ENCODE assay signal across 8 cellular contexts in the genomic region with DNA sequence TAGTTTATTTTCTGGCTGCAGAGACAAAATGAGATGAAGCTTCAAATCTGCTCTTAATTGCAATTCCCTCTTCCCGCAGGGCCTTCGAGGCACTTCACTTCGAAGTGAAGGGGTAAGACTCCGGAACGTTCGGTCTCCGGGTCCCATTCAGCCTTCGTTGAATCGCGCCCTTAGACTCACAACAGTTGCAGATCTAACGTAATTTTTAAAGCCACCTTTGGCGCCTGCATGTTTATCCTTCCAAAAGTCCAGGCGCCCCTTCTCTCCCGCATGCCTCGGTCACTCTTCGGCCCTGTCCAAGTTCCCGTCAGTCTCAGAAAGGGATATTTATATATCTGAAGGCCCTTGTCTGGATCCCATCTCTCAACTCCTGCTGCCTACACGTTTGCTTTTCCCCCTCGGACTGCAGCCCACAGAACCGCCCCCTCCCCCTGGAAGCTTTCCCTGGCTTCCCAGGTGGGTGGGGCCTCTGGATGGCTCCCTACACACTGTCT. TPM values are rescaled to one million over a fixed set of nuclear protein-coding genes. Genes with fewer than 3 reads are reported as not detected.
DNase-seq lines count a peak whose midpoint lies in the region; ATAC-seq and TF ChIP-seq lines count a peak whose summit lies in the region.

No MANE protein-coding gene starts in this region.

- H3K27me3 ChIP-seq in BLaER1 = no peaks in the 10 kb centered on the region
- peaks cover 13% of the 10 kb centered on the region for H3K27me3 ChIP-seq in OCI-LY3 (ENCODE audit: low read depth, low read length)
- no peaks in the 10 kb centered on the region for H3K27me3 ChIP-seq in PC-9 (ENCODE audit: insufficient read depth, low read depth)

- POLR2A ChIA-PET in naive thymus-derived CD8-positive, alpha-beta T cell (lab: Charles Lee) = interaction anchor here (0.5 to 3.0 kb wide), 8 partner anchors 8 to 810 kb away, joined by 3 to 18 read pairs (median 10); partner anchors contain the start of genes CLN5, FBXL3 and SLAIN1
- POLR2A ChIA-PET in PC-9 (lab: Charles Lee; ENCODE audit: unreplicated experiment) = no interaction called here

- H2AFZ ChIP-seq in OCI-LY3 (ENCODE audit: low read depth, low read length) = peak overlapping the region; percentile 76
- no peak overlapping the region for H2AFZ ChIP-seq in PC-9

- BruUV-seq in PC-9 (replicated peaks; lab: Mats Ljungman, UMichigan) = no TSS peak

- TF ChIP-seq CTCF in OCI-LY3 (IDR thresholded peaks at IDR 0.05; ENCODE audit: low read depth, low read length) (no peak), endothelial cell (IDR thresholded peaks at IDR 0.05; ENCODE audit: unreplicated experiment) (no peak), PC-9 (conservative IDR thresholded peaks at IDR 0.05) (no peak)

- peak; percentile 12 for DNase-seq in endothelial cell (ENCODE audit: low spot score)
- no peak for DNase-seq in naive thymus-derived CD8-positive, alpha-beta T cell
- no peak for DNase-seq in NCI-H1436 (lab: John Stamatoyannopoulos, UW)
- no peak for DNase-seq in A172 (ENCODE audit: low spot score)
- DNase-seq in SIG-M5 (lab: John Stamatoyannopoulos, UW) = no peak
- no peak for DNase-seq in PC-9

- H3K9ac ChIP-seq in BLaER1 (peak overlapping the region; percentile 72; the same call in 1 of the 2 replicates), OCI-LY3 (ENCODE audit: low read length) (no peak overlapping the region)

- H3K27ac ChIP-seq in BLaER1 = no peak overlapping the region
- H3K27ac ChIP-seq in OCI-LY3 (ENCODE audit: low read length) = no peak overlapping the region
- no peak overlapping the region for H3K27ac ChIP-seq in PC-9

- H3K27ac Mint-ChIP-seq in endothelial cell (ENCODE audit: unreplicated experiment) = peak overlapping the region; percentile 28
- peak overlapping the region; percentile 33 to 92 (median 86) for H3K27ac Mint-ChIP-seq in naive thymus-derived CD8-positive, alpha-beta T cell

- peaks cover 20% of the 10 kb centered on the region for H3K27me3 Mint-ChIP-seq in endothelial cell (ENCODE audit: unreplicated experiment)
- peaks cover 0 to 11% (median 0%) of the 10 kb centered on the region in 5 donors for H3K27me3 Mint-ChIP-seq in naive thymus-derived CD8-positive, alpha-beta T cell

- no peak for ATAC-seq in naive thymus-derived CD8-positive, alpha-beta T cell

- peak overlapping the region; percentile 98 for H3K4me2 ChIP-seq in BLaER1
- peak overlapping the region; percentile 87 for H3K4me2 ChIP-seq in OCI-LY3 (ENCODE audit: low read length)
- no peak overlapping the region for H3K4me2 ChIP-seq in PC-9

- H3K9me3 ChIP-seq in BLaER1 = no peaks in the 10 kb centered on the region
- no peaks in the 10 kb centered on the region for H3K9me3 ChIP-seq in OCI-LY3 (ENCODE audit: insufficient read depth, low read length)
- H3K9me3 ChIP-seq in PC-9 (ENCODE audit: insufficient read depth, low read depth) = no peaks in the 10 kb centered on the region

- peaks cover 3% of the 10 kb centered on the region for H3K36me3 Mint-ChIP-seq in endothelial cell (ENCODE audit: low read depth, unreplicated experiment)
- no peaks in the 10 kb centered on the region for H3K36me3 Mint-ChIP-seq in naive thymus-derived CD8-positive, alpha-beta T cell

- CTCF ChIA-PET in PC-9 (lab: Charles Lee) = no interaction called here

- H3K4me3 ChIP-seq in BLaER1 = peak overlapping the region; percentile 74
- peak overlapping the region; percentile 82 for H3K4me3 ChIP-seq in OCI-LY3 (ENCODE audit: low read length)
- H3K4me3 ChIP-seq in PC-9 = no peak overlapping the region

- H3K4me3 Mint-ChIP-seq in endothelial cell (ENCODE audit: unreplicated experiment) = peak overlapping the region; percentile 89
- peak overlapping the region; percentile 83 to 91 (median 87) for H3K4me3 Mint-ChIP-seq in naive thymus-derived CD8-positive, alpha-beta T cell

- H3K36me3 ChIP-seq in BLaER1 = no peaks in the 10 kb centered on the region
- H3K36me3 ChIP-seq in OCI-LY3 (replicated peaks; ENCODE audit: low read depth, low read length) = peaks cover 7% of the 10 kb centered on the region
- H3K36me3 ChIP-seq in PC-9 (ENCODE audit: low read depth) = no peaks in the 10 kb centered on the region

- H3K79me2 ChIP-seq in OCI-LY3 (ENCODE audit: low read length) = peaks cover 13% of the 10 kb centered on the region
- H3K79me2 ChIP-seq in PC-9 (ENCODE audit: low read depth) = no peaks in the 10 kb centered on the region

- H3K9me2 ChIP-seq in PC-9 (ENCODE audit: insufficient read depth) = no peaks in the 10 kb centered on the region

- intact Hi-C loops in PC-9 (cut with micrococcal nuclease; ENCODE audit: unreplicated experiment) = no loop called here

- H3F3A ChIP-seq in PC-9 (ENCODE audit: insufficient read depth, low read depth) = no peaks in the 10 kb centered on the region

- no peaks in the 10 kb centered on the region for H3K9me3 Mint-ChIP-seq in endothelial cell (ENCODE audit: unreplicated experiment)
- no peaks in the 10 kb centered on the region for H3K9me3 Mint-ChIP-seq in naive thymus-derived CD8-positive, alpha-beta T cell

- peaks cover 15% of the 10 kb centered on the region for H3K4me1 Mint-ChIP-seq in endothelial cell (ENCODE audit: unreplicated experiment)
- peaks cover 12 to 36% (median 29%) of the 10 kb centered on the region in 4 donors for H3K4me1 Mint-ChIP-seq in naive thymus-derived CD8-positive, alpha-beta T cell

- H4K20me1 ChIP-seq in BLaER1 (no peaks in the 10 kb centered on the region), OCI-LY3 (ENCODE audit: insufficient read depth, low read length) (no peaks in the 10 kb centered on the region), PC-9 (ENCODE audit: insufficient read depth) (no peaks in the 10 kb centered on the region)

- H3K4me1 ChIP-seq in BLaER1 (peaks cover 33% of the 10 kb centered on the region), OCI-LY3 (ENCODE audit: low read length) (peaks cover 24% of the 10 kb centered on the region), PC-9 (replicated peaks; ENCODE audit: insufficient read depth) (no peaks in the 10 kb centered on the region)

RNA-seq across cellular contexts. Expression of gene KCTD12, which starts 0.9 kb away (rescaled TPM):
- total RNA-seq in endothelial cell (ENCODE audit: unreplicated experiment) (9.6 TPM), PC-9 (2021) (0.15 TPM in 1 of 2 replicates, not detected in the other)
- 10 to 100 TPM; 12.8 to 14.0 TPM for total RNA-seq in naive thymus-derived CD8-positive, alpha-beta T cell
- under 1 TPM; 0.29 to 0.58 (median 0.43) TPM for polyA plus RNA-seq in naive thymus-derived CD8-positive, alpha-beta T cell
- total RNA-seq in A172 (2014; rRNA removed; shearing (Covaris generic)) = 0.78 and 0.79 TPM in 2 replicates
